13 cellular contexts compared by ENCODE assay signal in genomic region chr2:113896791-113897190, GRCh38. TPM values are rescaled to one million over a fixed set of nuclear protein-coding genes. Genes with fewer than 3 reads are reported as not detected.
DNase-seq lines count a peak whose midpoint lies in the region; ATAC-seq and TF ChIP-seq lines count a peak whose summit lies in the region.
"Had no signal": no experiment of that assay in that cellular context is flagged by ENCODE, and none has a peak within 500 bp of the region (broad histone marks: within the 10 kb centered on the region; RNA-seq: fewer than 3 reads in every experiment).

No MANE protein-coding gene starts in this region.

- H3K4me1 ChIP-seq in OCI-LY7 (ENCODE audit: insufficient read depth, low read length, poor library complexity, severe bottlenecking) (peaks cover 98% of the 10 kb centered on the region), esophagus muscularis mucosa (peaks cover 67 to 100% (median 99%) of the 10 kb centered on the region in 4 donors), skeletal muscle satellite cell (ENCODE audit: control insufficient read depth, insufficient read depth, low read length) (peaks cover 72% of the 10 kb centered on the region)

- peak overlapping the region; percentile 56 for H3K27ac Mint-ChIP-seq in activated CD8-positive, alpha-beta memory T cell treated with anti-CD3 and anti-CD28 coated beads, Interleukin-2, amount 10 ng/mL, durations not matched to agents 7 days and 5 days

- H3K27me3 ChIP-seq in esophagus muscularis mucosa: no peaks in the 10 kb centered on the region
- no peaks in the 10 kb centered on the region for H3K27me3 ChIP-seq in skeletal muscle satellite cell (ENCODE audit: control insufficient read depth, insufficient read depth, low read length)

- no peak overlapping the region for H2AFZ ChIP-seq in OCI-LY7 (ENCODE audit: low read length)

- intact Hi-C loops in OCI-LY7 (cut with micrococcal nuclease; ENCODE audit: unreplicated experiment) (no loop called here), esophagus muscularis mucosa (cut with DNase I) (no loop called here)

- POLR2A ChIA-PET in OCI-LY7 (lab: Charles Lee): interaction anchor here (0.6 to 3.0 kb wide), 10 partner anchors 8 to 151 kb away, joined by 3 to 9 read pairs (median 5); partner anchors contain the start of gene SLC35F5

- no peak for ATAC-seq in activated CD8-positive, alpha-beta memory T cell treated with anti-CD3 and anti-CD28 coated beads, Interleukin-2, amount 10 ng/mL, durations not matched to agents 7 days and 5 days

- WGBS in esophagus muscularis mucosa: 40% methylated on average over 2 of the region's 2 CpGs

- peaks cover 79% of the 10 kb centered on the region for H4K20me1 ChIP-seq in OCI-LY7 (ENCODE audit: insufficient read depth, low read length)

- DNase-seq in activated CD8-positive, alpha-beta memory T cell treated with anti-CD3 and anti-CD28 coated beads, Interleukin-2, amount 10 ng/mL, durations not matched to agents 7 days and 5 days: no peak
- DNase-seq in activated CD8-positive, alpha-beta memory T cell treated with anti-CD3 and anti-CD28 coated beads, Interleukin-2, amount 50 U/mL, for 48 hours: no peak
- DNase-seq in OCI-LY7 (ENCODE audit: low spot score) (no peak), esophagus muscularis mucosa (ENCODE audit: extremely low spot score) (no peak), anterior cingulate cortex (lab: John Stamatoyannopoulos, UW) (no peak), GOT3 (lab: John Stamatoyannopoulos, UW) (no peak), NCI-H128 (lab: John Stamatoyannopoulos, UW; ENCODE audit: unreplicated experiment) (no peak)
- DNase-seq: activated gamma-delta T cell; GF-D8; KG1; NCI-H226; stimulated activated CD8-positive, alpha-beta memory T cell treated with anti-CD3 and anti-CD28 coated beads, Interleukin-4, amount 100 ng/mL, for 48 hours had no signal

- no peaks in the 10 kb centered on the region for H3K9me3 Mint-ChIP-seq in activated CD8-positive, alpha-beta memory T cell treated with anti-CD3 and anti-CD28 coated beads, Interleukin-2, amount 10 ng/mL, durations not matched to agents 7 days and 5 days (ENCODE audit: low read depth)

- H3K4me2 ChIP-seq in OCI-LY7 (ENCODE audit: low read length): peak overlapping the region; percentile 97
- H3K4me2 ChIP-seq in skeletal muscle satellite cell (ENCODE audit: low read length): peak overlapping the region; percentile 56

- H3K9me3 ChIP-seq in OCI-LY7 (ENCODE audit: low read length): no peaks in the 10 kb centered on the region
- H3K9me3 ChIP-seq in esophagus muscularis mucosa: no peaks in the 10 kb centered on the region
- H3K9me3 ChIP-seq in skeletal muscle satellite cell (replicated peaks; ENCODE audit: low read length): no peaks in the 10 kb centered on the region

- H3K36me3 ChIP-seq in OCI-LY7 (ENCODE audit: insufficient read depth, low read length): peaks cover 85% of the 10 kb centered on the region
- H3K36me3 ChIP-seq in esophagus muscularis mucosa: peaks cover 0 to 7% (median 0%) of the 10 kb centered on the region in 4 donors
- H3K36me3 ChIP-seq in skeletal muscle satellite cell (ENCODE audit: insufficient read depth, low read length): peaks cover 18% of the 10 kb centered on the region

- no peaks in the 10 kb centered on the region for H3K9me2 ChIP-seq in OCI-LY7 (ENCODE audit: insufficient read depth, low read length)

- peaks cover 86% of the 10 kb centered on the region for H3K4me1 Mint-ChIP-seq in activated CD8-positive, alpha-beta memory T cell treated with anti-CD3 and anti-CD28 coated beads, Interleukin-2, amount 10 ng/mL, durations not matched to agents 7 days and 5 days

- TF ChIP-seq CTCF in OCI-LY7 (conservative IDR thresholded peaks at IDR 0.05; ENCODE audit: low read length): no peak
- no peak for TF ChIP-seq CTCF in esophagus muscularis mucosa (IDR thresholded peaks at IDR 0.05)

- peaks cover 68% of the 10 kb centered on the region for H3K36me3 Mint-ChIP-seq in activated CD8-positive, alpha-beta memory T cell treated with anti-CD3 and anti-CD28 coated beads, Interleukin-2, amount 10 ng/mL, durations not matched to agents 7 days and 5 days

- H3K4me3 ChIP-seq in OCI-LY7 (ENCODE audit: low read depth, low read length, poor library complexity, severe bottlenecking): peak overlapping the region; percentile 82
- H3K4me3 ChIP-seq in esophagus muscularis mucosa: no peak overlapping the region
- H3K4me3 ChIP-seq in skeletal muscle satellite cell (ENCODE audit: low read length): peak overlapping the region; percentile 9

- peaks cover 100% of the 10 kb centered on the region for H3K79me2 ChIP-seq in OCI-LY7 (ENCODE audit: insufficient read depth, low read depth, low read length)

- no TSS peak for BruUV-seq in OCI-LY7 (replicated peaks; lab: Mats Ljungman, UMichigan)

- no peak for TF ChIP-seq EP300 in esophagus muscularis mucosa (IDR thresholded peaks at IDR 0.05)

- CTCF ChIA-PET in activated CD8-positive, alpha-beta memory T cell treated with anti-CD3 and anti-CD28 coated beads, Interleukin-2, amount 10 ng/mL, durations not matched to agents 7 days and 5 days (lab: Charles Lee): interaction anchor here (0.6 to 1.4 kb wide), 2 partner anchors 8 to 340 kb away, joined by 3 to 4 read pairs; no protein-coding TSS in a partner anchor
- CTCF ChIA-PET in OCI-LY7 (lab: Charles Lee; ENCODE audit: unreplicated experiment): no interaction called here

- peak overlapping the region; percentile 92 for H3K4me3 Mint-ChIP-seq in activated CD8-positive, alpha-beta memory T cell treated with anti-CD3 and anti-CD28 coated beads, Interleukin-2, amount 10 ng/mL, durations not matched to agents 7 days and 5 days

- no peaks in the 10 kb centered on the region for H3K27me3 Mint-ChIP-seq in activated CD8-positive, alpha-beta memory T cell treated with anti-CD3 and anti-CD28 coated beads, Interleukin-2, amount 10 ng/mL, durations not matched to agents 7 days and 5 days

- no peak for TF ChIP-seq POLR2A in esophagus muscularis mucosa (IDR thresholded peaks at IDR 0.05; ENCODE audit: low read depth)

- no peak overlapping the region for H3K9ac ChIP-seq in skeletal muscle satellite cell (ENCODE audit: low read depth, low read length)

- H3K27ac ChIP-seq in OCI-LY7 (ENCODE audit: low read depth, low read length, poor library complexity, severe bottlenecking) (no peak overlapping the region), esophagus muscularis mucosa (replicated peaks in 1 of 4) (peak overlapping the region in 3 of 4 donors; percentile 4 to 28 (median 4))

RNA-seq across cellular contexts. Expression of gene ACTR3, which starts 6.9 kb away (rescaled TPM):
- 100 to 1,000 TPM; 511 to 626 TPM for total RNA-seq in activated CD8-positive, alpha-beta memory T cell treated with anti-CD3 and anti-CD28 coated beads, Interleukin-2, amount 10 ng/mL, durations not matched to agents 7 days and 5 days
- total RNA-seq in OCI-LY7 (2014; rRNA removed; shearing (Covaris generic)): 168 and 192 TPM in 2 replicates
- total RNA-seq in OCI-LY7 (2022): 307 and 320 TPM in 2 replicates
- total RNA-seq in esophagus muscularis mucosa: 100 to 1,000 TPM; 163 to 198 (median 188) TPM
- 235 and 246 TPM in 2 replicates for total RNA-seq in skeletal muscle satellite cell (2012; rRNA removed)

Comparison
In these comparisons a context has a peak if more than half of its experiments do, and no peak if none do; other contexts are left out.
1. H3K4me3 ChIP-seq: peak in OCI-LY7 (single experiment) and skeletal muscle satellite cell (single experiment); none in esophagus muscularis mucosa (0 of 4).